In the genomic region with DNA sequence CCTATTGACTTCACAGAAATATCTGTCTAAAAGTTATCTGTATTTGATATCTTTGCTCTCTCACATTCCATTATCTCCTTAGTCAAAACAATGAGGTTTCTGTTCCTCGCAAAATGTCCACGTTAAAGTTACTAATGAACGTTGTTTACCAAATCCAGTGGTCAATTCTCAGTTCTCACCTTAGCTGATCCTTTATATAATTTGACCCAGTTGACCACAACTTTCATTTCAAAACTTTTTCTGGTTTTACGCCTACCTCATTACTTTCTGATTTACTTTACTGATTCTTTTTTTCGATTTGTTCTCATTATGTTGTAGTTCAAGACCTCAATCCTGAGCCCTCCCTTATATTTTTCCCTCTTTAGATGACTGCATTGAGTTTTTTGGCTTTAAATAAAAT, we compare ENCODE assay signal across 22 cellular contexts.
DNase-seq lines count a peak whose midpoint lies in the region; ATAC-seq, FAIRE-seq and TF ChIP-seq lines count a peak whose summit lies in the region.
"Had no signal": no experiment of that assay in that cellular context is flagged by ENCODE, and none has a peak within 500 bp of the region (broad histone marks: within the 10 kb centered on the region; RNA-seq: fewer than 3 reads in every experiment).

No MANE protein-coding gene starts in this region.

- peak; percentile 0 for DNase-seq in GM12865 (ENCODE audit: low read depth)
- no peak for DNase-seq in astrocyte (ENCODE audit: low read depth)
- DNase-seq in osteocyte (ENCODE audit: extremely low spot score, unreplicated experiment), result no peak
- DNase-seq: AML-193; Caco-2; Calu3; CD4-positive, alpha-beta T cell; CD8-positive, alpha-beta T cell; DMS79 treated with DMSO at 0.1 percent for 48 hours; GF-D8 had no signal

- H3K27ac Mint-ChIP-seq in astrocyte (ENCODE audit: unreplicated experiment), result no peak overlapping the region
- no peak overlapping the region for H3K27ac Mint-ChIP-seq in osteocyte (ENCODE audit: unreplicated experiment)
- H3K27ac Mint-ChIP-seq: B cell; CD4-positive, alpha-beta T cell; CD8-positive, alpha-beta T cell had no signal

- H3K4me1 ChIP-seq in astrocyte (ENCODE audit: insufficient read depth, low read length), result no peaks in the 10 kb centered on the region
- H3K4me1 ChIP-seq: A549; BLaER1 treated with 17β-estradiol and CSF1 and Interleukin-3, amounts not matched to agents 10 nM and 100 nM; Caco-2 had no signal

- H3K4me1 Mint-ChIP-seq in astrocyte (ENCODE audit: low read depth, unreplicated experiment), result no peaks in the 10 kb centered on the region
- no peaks in the 10 kb centered on the region for H3K4me1 Mint-ChIP-seq in osteocyte (ENCODE audit: unreplicated experiment)
- H3K4me1 Mint-ChIP-seq: B cell had no signal

- ATAC-seq in GM19351 (IDR thresholded peaks at IDR 0.05; ENCODE audit: unreplicated experiment) (peak; percentile 51), HG02623 (IDR thresholded peaks at IDR 0.05; ENCODE audit: unreplicated experiment) (no peak), GM18861 (IDR thresholded peaks at IDR 0.05; ENCODE audit: unreplicated experiment) (no peak)
- ATAC-seq: A549; CD8-positive, alpha-beta T cell had no signal

- no peaks in the 10 kb centered on the region for H3K79me2 ChIP-seq in astrocyte (ENCODE audit: insufficient read depth, low read length)

- FAIRE-seq in astrocyte (lab: Jason Lieb, UNC), result peak; percentile 62
- FAIRE-seq: D721Med, G401.6, GM12891, GM19239 had no signal

- no peaks in the 10 kb centered on the region for H3K27me3 ChIP-seq in astrocyte (ENCODE audit: insufficient read depth, low read length)
- H3K27me3 ChIP-seq: BLaER1 treated with 17β-estradiol and CSF1 and Interleukin-3, amounts not matched to agents 10 nM and 100 nM had no signal

- H3K4me3 Mint-ChIP-seq in astrocyte (ENCODE audit: unreplicated experiment) (no peak overlapping the region), osteocyte (ENCODE audit: unreplicated experiment) (no peak overlapping the region)
- H3K4me3 Mint-ChIP-seq: B cell; CD4-positive, alpha-beta T cell; CD8-positive, alpha-beta T cell had no signal

- no peak overlapping the region for H3K4me3 ChIP-seq in GM12865 (ENCODE audit: low read depth, low read length)
- no peak overlapping the region for H3K4me3 ChIP-seq in astrocyte (ENCODE audit: insufficient read depth, low read depth, low read length)
- H3K4me3 ChIP-seq: A549; BLaER1 treated with 17β-estradiol and CSF1 and Interleukin-3, amounts not matched to agents 10 nM and 100 nM had no signal

- H2AFZ ChIP-seq in astrocyte (ENCODE audit: low read depth, low read length), result no peak overlapping the region

- TF ChIP-seq CTCF in GM12865 (IDR thresholded peaks at IDR 0.05; ENCODE audit: insufficient read depth, low read depth, low read length, missing control alignments) (no peak), astrocyte (IDR thresholded peaks at IDR 0.05; ENCODE audit: insufficient read depth, low read depth, low read length) (no peak), osteocyte (IDR thresholded peaks at IDR 0.05) (no peak)

- no peak overlapping the region for H3K4me2 ChIP-seq in astrocyte (ENCODE audit: low read length)
- H3K4me2 ChIP-seq: A549; BLaER1 treated with 17β-estradiol and CSF1 and Interleukin-3, amounts not matched to agents 10 nM and 100 nM had no signal

- H4K20me1 ChIP-seq in astrocyte (ENCODE audit: insufficient read depth, low read length), result no peaks in the 10 kb centered on the region
- H4K20me1 ChIP-seq: BLaER1 treated with 17β-estradiol and CSF1 and Interleukin-3, amounts not matched to agents 10 nM and 100 nM had no signal

- no peaks in the 10 kb centered on the region for H3K36me3 ChIP-seq in astrocyte (ENCODE audit: insufficient read depth, low read length)
- H3K36me3 ChIP-seq: BLaER1 treated with 17β-estradiol and CSF1 and Interleukin-3, amounts not matched to agents 10 nM and 100 nM had no signal

- H3K27ac ChIP-seq in astrocyte (ENCODE audit: low read depth, low read length), result no peak overlapping the region
- H3K27ac ChIP-seq: 22Rv1; A549; BLaER1 treated with 17β-estradiol and CSF1 and Interleukin-3, amounts not matched to agents 10 nM and 100 nM; C4-2B had no signal

- H3K36me3 Mint-ChIP-seq in astrocyte (ENCODE audit: low read depth, unreplicated experiment) (no peaks in the 10 kb centered on the region), osteocyte (ENCODE audit: unreplicated experiment) (no peaks in the 10 kb centered on the region)
- H3K36me3 Mint-ChIP-seq: CD8-positive, alpha-beta T cell had no signal

- H3K9me3 Mint-ChIP-seq in astrocyte (ENCODE audit: unreplicated experiment) (no peaks in the 10 kb centered on the region), osteocyte (ENCODE audit: unreplicated experiment) (no peaks in the 10 kb centered on the region)
- H3K9me3 Mint-ChIP-seq: CD4-positive, alpha-beta T cell had no signal

- H3K27me3 Mint-ChIP-seq in astrocyte (ENCODE audit: low read depth, unreplicated experiment), result no peaks in the 10 kb centered on the region
- no peaks in the 10 kb centered on the region for H3K27me3 Mint-ChIP-seq in osteocyte (ENCODE audit: unreplicated experiment)
- H3K27me3 Mint-ChIP-seq: B cell; CD4-positive, alpha-beta T cell had no signal

- H3K9me3 ChIP-seq in astrocyte (ENCODE audit: insufficient read depth, low read depth, low read length), result no peaks in the 10 kb centered on the region
- H3K9me3 ChIP-seq: A549; BLaER1 treated with 17β-estradiol and CSF1 and Interleukin-3, amounts not matched to agents 10 nM and 100 nM; Caco-2 had no signal

- no peak overlapping the region for H3K9ac ChIP-seq in astrocyte (ENCODE audit: low read length)
- H3K9ac ChIP-seq: BLaER1 treated with 17β-estradiol and CSF1 and Interleukin-3, amounts not matched to agents 10 nM and 100 nM had no signal
